Comparison of ENCODE assay signal across 17 cellular contexts in the genomic region with DNA sequence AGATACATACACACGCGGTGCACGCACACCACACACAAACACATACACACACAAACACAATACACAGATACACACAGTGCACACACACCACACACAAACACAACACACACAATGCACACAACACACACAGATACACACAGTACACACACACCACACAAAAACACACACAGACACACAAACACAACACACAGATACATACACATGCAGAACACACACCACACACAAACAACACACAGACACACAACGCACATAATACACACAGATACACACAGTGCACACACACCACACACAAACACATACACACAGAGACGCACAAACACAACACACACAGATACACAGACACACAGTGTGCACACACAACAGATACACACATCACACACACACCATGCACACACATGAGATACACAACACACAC. TPM values are rescaled to one million over a fixed set of nuclear protein-coding genes. Genes with fewer than 3 reads are reported as not detected.
DNase-seq lines count a peak whose midpoint lies in the region; ATAC-seq, FAIRE-seq and TF ChIP-seq lines count a peak whose summit lies in the region.
"Had no signal": no experiment of that assay in that cellular context is flagged by ENCODE, and none has a peak within 500 bp of the region (broad histone marks: within the 10 kb centered on the region; RNA-seq: fewer than 3 reads in every experiment).

No MANE protein-coding gene starts in this region.

- H3K36me3 ChIP-seq in HEK293 (ENCODE audit: control insufficient read depth in 2 of 2, insufficient read depth in 1 of 2, low read length in 2 of 2) (no peaks in the 10 kb centered on the region), K562 (ENCODE audit: control insufficient read depth, insufficient read depth, low read length) (no peaks in the 10 kb centered on the region; the same call in 2 of the 3 replicates), neuronal stem cell (replicated peaks in 1 of 2; ENCODE audit: control insufficient read depth in 2 of 2, insufficient read depth in 2 of 2, low read length in 2 of 2) (peaks cover 0 to 4% of the 10 kb centered on the region in 2 donors)

- CTCF ChIA-PET in HEK293 (lab: Yijun Ruan, JAX): no interaction called here
- CTCF ChIA-PET in K562 (lab: Yijun Ruan, JAX; ENCODE audit: low intra/inter-chr PET ratio): no interaction called here

- no peak overlapping the region for H3K9ac ChIP-seq in K562 (ENCODE audit: insufficient read depth in 1 of 2, low read depth in 2 of 2, low read length in 2 of 2)
- H3K9ac ChIP-seq in neuronal stem cell (ENCODE audit: low read depth, low read length, poor library complexity): peak overlapping the region; percentile 50

- H3K4me2 ChIP-seq in K562 (ENCODE audit: insufficient read depth, low read length) (no peak overlapping the region), neuronal stem cell (ENCODE audit: insufficient read depth, low read length, poor library complexity, severe bottlenecking) (no peak overlapping the region)
- H3K4me2 ChIP-seq: A549, GM23338 had no signal

- no peak for TF ChIP-seq RAD21 in K562 (CRISPR knock-in tag; conservative IDR thresholded peaks at IDR 0.05 in 1 of 2, IDR thresholded peaks at IDR 0.05 in 1 of 2)

- DNase-seq in NCI-H2171 treated with DMSO at 0.1 percent for 48 hours (lab: John Stamatoyannopoulos, UW) (peak; percentile 83), NCI-H2171 (lab: John Stamatoyannopoulos, UW) (no peak), K562 (ENCODE audit: extremely low read depth in 1 of 4, low spot score in 3 of 4) (no peak), neuronal stem cell (ENCODE audit: low spot score) (no peak), lower leg skin (ENCODE audit: low spot score in 2 of 2) (no peak), CD1c-positive myeloid dendritic cell (ENCODE audit: extremely low spot score) (no peak)
- DNase-seq: AML-193; C1 segment of cervical spinal cord; CD4-positive, alpha-beta T cell; H7 had no signal

- H3K9me3 ChIP-seq in HEK293 (ENCODE audit: control insufficient read depth, insufficient read depth, low read depth, low read length): no peaks in the 10 kb centered on the region
- H3K9me3 ChIP-seq in K562 (replicated peaks; ENCODE audit: control insufficient read depth, insufficient read depth, low read depth, low read length): peaks cover 13% of the 10 kb centered on the region
- peaks cover 6 to 14% of the 10 kb centered on the region in 2 donors for H3K9me3 ChIP-seq in neuronal stem cell (replicated peaks in 1 of 2; ENCODE audit: control insufficient read depth in 2 of 2, insufficient read depth in 1 of 2, low read depth in 1 of 2, low read length in 2 of 2)

- H3K4me3 ChIP-seq in HEK293 (ENCODE audit: low read depth, low read length) (no peak overlapping the region), K562 (no peak overlapping the region), neuronal stem cell (ENCODE audit: low read length in 2 of 2) (peak overlapping the region in 1 of 2 donors; percentile 54), lower leg skin (ENCODE audit: low read depth, poor library complexity, severe bottlenecking) (no peak overlapping the region)
- H3K4me3 ChIP-seq: A549, GM23338 had no signal

- 56% methylated on average over 5 of the region's 5 CpGs for WGBS in K562 (ENCODE audit: insufficient coverage, low coverage, missing lambda C conversion rate)
- WGBS in neuronal stem cell (ENCODE audit: extremely low coverage in 2 of 2, insufficient read length in 2 of 2, insufficient replicate concordance in 1 of 2), 2 donors: no CpG with 5 or more reads among the region's 5 CpGs
- 91 to 96% methylated on average over 5 of the region's 5 CpGs for WGBS in lower leg skin, 2 donors

- POLR2A ChIA-PET in HEK293 (lab: Yijun Ruan, JAX) (no interaction called here), K562 (lab: Yijun Ruan, JAX) (no interaction called here)

- intact Hi-C loops in K562 (cut with micrococcal nuclease) (no loop called here), lower leg skin (cut with DNase I; ENCODE audit: low total_unique reads) (no loop called here)

- H3K4me1 ChIP-seq in HEK293 (ENCODE audit: control insufficient read depth, insufficient read depth, low read length) (no peaks in the 10 kb centered on the region), K562 (replicated peaks in 1 of 2; ENCODE audit: control insufficient read depth in 2 of 2, insufficient read depth in 2 of 2, low read length in 2 of 2) (peaks cover 5 to 48% of the 10 kb centered on the region in 2 experiments; a peak in 3 of 5 replicates), neuronal stem cell (ENCODE audit: control insufficient read depth in 2 of 2, insufficient read depth in 1 of 2, low read depth in 1 of 2, low read length in 2 of 2) (peaks cover 0 to 5% of the 10 kb centered on the region in 2 donors)

- H2BK120ac ChIP-seq in neuronal stem cell (ENCODE audit: low read depth, low read length): no peak overlapping the region

- H4K91ac ChIP-seq in neuronal stem cell (ENCODE audit: low read depth, low read length, poor library complexity): peak overlapping the region; percentile 28

- H3K14ac ChIP-seq in neuronal stem cell (ENCODE audit: low read length): no peak overlapping the region

- H2BK5ac ChIP-seq in neuronal stem cell (ENCODE audit: low read length): no peak overlapping the region

- no TSS peak for BruUV-seq in K562 (replicated peaks; lab: Mats Ljungman, UMichigan)

- no peak overlapping the region for H2BK15ac ChIP-seq in neuronal stem cell (ENCODE audit: low read length)

- no peaks in the 10 kb centered on the region for H3K79me2 ChIP-seq in K562 (ENCODE audit: control insufficient read depth, insufficient read depth, low read length)

- no peak overlapping the region for H3K18ac ChIP-seq in neuronal stem cell (ENCODE audit: low read length)

- H3K27me3 ChIP-seq in K562 (ENCODE audit: control insufficient read depth in 2 of 2, insufficient read depth in 2 of 2, low read length in 2 of 2) (peaks cover 0 to 18% of the 10 kb centered on the region in 2 experiments; a peak in 3 of 5 replicates), neuronal stem cell (ENCODE audit: control insufficient read depth in 3 of 3, insufficient read depth in 3 of 3, low read depth in 1 of 3, low read length in 3 of 3) (peaks cover 0 to 13% (median 6%) of the 10 kb centered on the region in 3 experiments)

- H3K79me1 ChIP-seq in neuronal stem cell (ENCODE audit: low read depth, low read length): no peaks in the 10 kb centered on the region

- H3K27ac ChIP-seq in HEK293 (ENCODE audit: extremely low read depth, low read depth, low read length) (no peak overlapping the region), K562 (ENCODE audit: extremely low read depth, low read depth, low read length) (no peak overlapping the region), neuronal stem cell (replicated peaks; ENCODE audit: low read length) (no peak overlapping the region)
- H3K27ac ChIP-seq: 22Rv1, A549 had no signal

- H2AFZ ChIP-seq in K562 (ENCODE audit: low read depth, low read length) (no peak overlapping the region), neuronal stem cell (ENCODE audit: low read length) (no peak overlapping the region)
- H2AFZ ChIP-seq: GM23338 had no signal

- H3K9me1 ChIP-seq in K562 (ENCODE audit: control insufficient read depth, insufficient read depth, low read length): no peaks in the 10 kb centered on the region

- TF ChIP-seq EP300 in K562 (IDR thresholded peaks at IDR 0.05; ENCODE audit: low read length): no peak

- no peaks in the 10 kb centered on the region; the same call in 1 of the 2 replicates for H4K20me1 ChIP-seq in K562 (replicated peaks; ENCODE audit: control insufficient read depth, insufficient read depth, low read length)

- ATAC-seq in K562 (no peak), GM18909 (IDR thresholded peaks at IDR 0.05; ENCODE audit: poor library complexity, unreplicated experiment) (no peak)
- ATAC-seq: A549, GM23338, HCT116 had no signal

- no peak overlapping the region for H3K4ac ChIP-seq in neuronal stem cell (ENCODE audit: low read length)

- H3K23ac ChIP-seq in neuronal stem cell (ENCODE audit: low read depth, low read length, poor library complexity): peak overlapping the region; percentile 66

- in situ Hi-C loops in K562 (cut with MboI): no loop called here

- peak overlapping the region; percentile 47 for H2AK5ac ChIP-seq in neuronal stem cell (ENCODE audit: low read depth, low read length)

- TF ChIP-seq CTCF in HEK293 (tag by site-specific recombination; IDR thresholded peaks at IDR 0.05) (no peak), K562 (IDR thresholded peaks at IDR 0.05 in 2 of 3, conservative IDR thresholded peaks at IDR 0.05 in 1 of 3; ENCODE audit: insufficient read depth in 2 of 3, low read depth in 1 of 3, low read length in 3 of 3) (no peak), lower leg skin (IDR thresholded peaks at IDR 0.05) (peak in 1 of 3 donors; percentile 14)

- no peak overlapping the region for H4K8ac ChIP-seq in neuronal stem cell (ENCODE audit: low read depth, low read length)

- no peak for FAIRE-seq in K562 (lab: Jason Lieb, UNC)
- FAIRE-seq: A549, GM19239 had no signal

- no peak overlapping the region for H2BK12ac ChIP-seq in neuronal stem cell (ENCODE audit: low read length)

- TF ChIP-seq POLR2A in K562 (conservative IDR thresholded peaks at IDR 0.05): no peak
- TF ChIP-seq POLR2A in lower leg skin (IDR thresholded peaks at IDR 0.05): no peak

RNA-seq across cellular contexts. Expression of gene CCDC187, which starts 5.9 kb away (rescaled TPM):
- total RNA-seq in K562 (2011; cell fraction: chromatin; rRNA removed; ENCODE audit: low replicate concordance): 0.53 TPM in 1 of 2 replicates, not detected in the other
- 0.13 and 0.33 TPM in 2 replicates for total RNA-seq in K562 (2011; cell fraction: nucleolus; rRNA removed)
- 0.15 and 0.46 TPM in 2 replicates for total RNA-seq in K562 (2011; cell fraction: nucleoplasm; rRNA removed)
- total RNA-seq in K562 (2014; rRNA removed) (not detected in 2 replicates), K562 (2014; rRNA removed; fragmentation: Illumina TruSeq; extraction: Trizol) (not detected in 2 replicates), K562 (2015; rRNA removed; fragmentation: Illumina TruSeq; extraction: Trizol) (not detected in 2 replicates), K562 (2021) (0.02 TPM in 1 of 2 replicates, not detected in the other), lower leg skin (1 to 10 TPM in 1 of 4 donors, not detected in 3; 1.1 TPM)
- polyA plus RNA-seq in K562 (2011; rRNA removed) (not detected in 2 replicates), K562 (2014; fragmentation: Illumina TruSeq; extraction: Trizol) (not detected in 2 replicates), K562 (2014; fragmentation: Nextera tagmentation; extraction: Ambion mirVana) (not detected), K562 (2014; rRNA removed) (not detected in 2 replicates)
- 0.07 TPM in 1 of 2 replicates, not detected in the other for polyA plus RNA-seq in K562 (2011; cell fraction: cytosol; rRNA removed)
- 0.01 and 0.40 TPM in 2 replicates for polyA plus RNA-seq in K562 (2011; cell fraction: nucleus; rRNA removed)
- polyA plus RNA-seq in K562 (2012): 0.04 TPM in 1 of 2 replicates, not detected in the other
- polyA minus RNA-seq in K562 (2011; rRNA and poly(A)+ RNA removed): not detected in 2 replicates
- not detected in 2 replicates for polyA minus RNA-seq in K562 (2011; cell fraction: cytosol; rRNA and poly(A)+ RNA removed)
- 0.11 and 0.27 TPM in 2 replicates for polyA minus RNA-seq in K562 (2011; cell fraction: nucleus; rRNA and poly(A)+ RNA removed)
- polyA plus RNA-seq in neuronal stem cell (2013, experiment 1 of 2): 0.08 TPM
- polyA plus RNA-seq in neuronal stem cell (2013, experiment 2 of 2): 0.08 TPM
- total RNA-seq: CD4-positive, alpha-beta T cell; H7 had no signal
- polyA plus RNA-seq: GM23338 had no signal

RNA-seq across cellular contexts. Expression of gene GPSM1, which starts 17.5 kb away (rescaled TPM):
- total RNA-seq in K562 (2011; cell fraction: chromatin; rRNA removed; ENCODE audit: low replicate concordance): 13.9 and 58.1 TPM in 2 replicates
- 30.3 and 36.2 TPM in 2 replicates for total RNA-seq in K562 (2011; cell fraction: nucleolus; rRNA removed)
- total RNA-seq in K562 (2011; cell fraction: nucleoplasm; rRNA removed): 16.3 and 19.9 TPM in 2 replicates
- 12.7 and 16.0 TPM in 2 replicates for total RNA-seq in K562 (2014; rRNA removed)
- total RNA-seq in K562 (2014; rRNA removed; fragmentation: Illumina TruSeq; extraction: Trizol): 0.54 and 0.76 TPM in 2 replicates
- total RNA-seq in K562 (2015; rRNA removed; fragmentation: Illumina TruSeq; extraction: Trizol): 3.1 and 4.1 TPM in 2 replicates
- 12.4 and 14.2 TPM in 2 replicates for total RNA-seq in K562 (2021)
- polyA plus RNA-seq in K562 (2011; rRNA removed): 5.4 and 6.7 TPM in 2 replicates
- 5.4 and 23.3 TPM in 2 replicates for polyA plus RNA-seq in K562 (2011; cell fraction: cytosol; rRNA removed)
- 21.3 and 47.7 TPM in 2 replicates for polyA plus RNA-seq in K562 (2011; cell fraction: nucleus; rRNA removed)
- polyA plus RNA-seq in K562 (2012): 5.3 and 13.8 TPM in 2 replicates
- 1.9 and 5.2 TPM in 2 replicates for polyA plus RNA-seq in K562 (2014; fragmentation: Illumina TruSeq; extraction: Trizol)
- under 1 TPM; 0.04 to 0.10 TPM for polyA plus RNA-seq in K562 (2014; fragmentation: Nextera tagmentation; extraction: Ambion mirVana)
- 9.2 and 10.1 TPM in 2 replicates for polyA plus RNA-seq in K562 (2014; rRNA removed)
- polyA minus RNA-seq in K562 (2011; rRNA and poly(A)+ RNA removed): 1.4 and 3.0 TPM in 2 replicates
- polyA minus RNA-seq in K562 (2011; cell fraction: cytosol; rRNA and poly(A)+ RNA removed): 7.8 and 9.2 TPM in 2 replicates
- polyA minus RNA-seq in K562 (2011; cell fraction: nucleus; rRNA and poly(A)+ RNA removed): 12.7 and 13.3 TPM in 2 replicates
- polyA plus RNA-seq in neuronal stem cell (2013, experiment 1 of 2): 37.4 TPM
- polyA plus RNA-seq in neuronal stem cell (2013, experiment 2 of 2): 37.2 TPM
- 10 to 100 TPM; 21.0 to 37.1 (median 28.1) TPM for total RNA-seq in lower leg skin

RNA-seq across cellular contexts. Expression of gene DNLZ, which starts 53.7 kb away (rescaled TPM):
- 3.5 and 12.0 TPM in 2 replicates for total RNA-seq in K562 (2011; cell fraction: chromatin; rRNA removed; ENCODE audit: low replicate concordance)
- 9.3 and 11.7 TPM in 2 replicates for total RNA-seq in K562 (2011; cell fraction: nucleolus; rRNA removed)
- 3.4 and 4.8 TPM in 2 replicates for total RNA-seq in K562 (2011; cell fraction: nucleoplasm; rRNA removed)
- total RNA-seq in K562 (2014; rRNA removed) (44.6 and 56.7 TPM in 2 replicates), K562 (2014; rRNA removed; fragmentation: Illumina TruSeq; extraction: Trizol) (2.2 and 3.4 TPM in 2 replicates), K562 (2015; rRNA removed; fragmentation: Illumina TruSeq; extraction: Trizol) (10.0 and 10.8 TPM in 2 replicates), K562 (2021) (25.6 and 25.8 TPM in 2 replicates), lower leg skin (10 to 100 TPM; 30.9 to 64.6 (median 44.1) TPM)
- polyA plus RNA-seq in K562 (2011; rRNA removed) (3.1 and 3.2 TPM in 2 replicates), K562 (2014; fragmentation: Illumina TruSeq; extraction: Trizol) (2.2 and 4.2 TPM in 2 replicates), K562 (2014; fragmentation: Nextera tagmentation; extraction: Ambion mirVana) (under 1 TPM; 0.17 to 0.36 TPM), K562 (2014; rRNA removed) (22.1 and 29.8 TPM in 2 replicates)
- 7.6 and 27.3 TPM in 2 replicates for polyA plus RNA-seq in K562 (2011; cell fraction: cytosol; rRNA removed)
- 4.2 and 7.4 TPM in 2 replicates for polyA plus RNA-seq in K562 (2011; cell fraction: nucleus; rRNA removed)
- 8.5 and 15.9 TPM in 2 replicates for polyA plus RNA-seq in K562 (2012)
- polyA minus RNA-seq in K562 (2011; rRNA and poly(A)+ RNA removed): 0.28 TPM in 1 of 2 replicates, not detected in the other
- 2.6 and 3.4 TPM in 2 replicates for polyA minus RNA-seq in K562 (2011; cell fraction: cytosol; rRNA and poly(A)+ RNA removed)
- 2.9 and 3.6 TPM in 2 replicates for polyA minus RNA-seq in K562 (2011; cell fraction: nucleus; rRNA and poly(A)+ RNA removed)
- 6.7 TPM for polyA plus RNA-seq in neuronal stem cell (2013, experiment 1 of 2)
- polyA plus RNA-seq in neuronal stem cell (2013, experiment 2 of 2): 6.9 TPM
